35 cellular contexts compared by ENCODE assay signal in the genomic region with DNA sequence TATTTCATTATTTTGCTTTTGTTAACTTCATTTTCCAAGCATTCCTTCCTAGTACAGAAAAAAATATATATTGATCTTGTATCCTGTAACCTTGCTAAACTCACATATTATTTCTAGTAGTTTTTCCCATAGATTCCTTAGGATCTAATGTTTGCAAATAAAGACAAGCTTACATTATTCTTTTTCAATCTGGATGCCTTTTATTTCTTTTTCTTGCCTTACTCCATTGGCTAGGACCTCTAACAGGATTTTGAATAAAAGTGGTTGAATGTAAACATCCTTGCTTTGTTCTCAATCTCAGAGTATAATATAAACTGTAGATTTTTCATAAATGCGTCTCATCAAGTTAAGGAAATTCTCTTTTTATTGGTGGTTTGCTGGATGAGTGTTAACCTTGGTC.
"Had no signal": no experiment of that assay in that cellular context is flagged by ENCODE, and none has a peak within 500 bp of the region (broad histone marks: within the 10 kb centered on the region; RNA-seq: fewer than 3 reads in every experiment).

No MANE protein-coding gene starts in this region.

- H3K27ac ChIP-seq: adrenal gland, body of pancreas, esophagus muscularis mucosa, foreskin keratinocyte, gastrocnemius medialis, heart left ventricle, WERI-Rb-1 had no signal

- H3K27me3 ChIP-seq: adrenal gland, body of pancreas, esophagus muscularis mucosa, foreskin keratinocyte, gastrocnemius medialis, heart left ventricle had no signal

- H3K4me3 Mint-ChIP-seq: activated B cell treated with CpG ODN at 0.5 μM for 24 hours; activated CD8-positive, alpha-beta T cell treated with anti-CD3 and anti-CD28 coated beads for 36 hours; activated naive CD8-positive, alpha-beta T cell treated with anti-CD3 and anti-CD28 coated beads for 36 hours; activated naive CD8-positive, alpha-beta T cell treated with anti-CD3 and anti-CD28 coated beads, Interleukin-2, amount 50 U/mL, for 24 hours; effector memory CD8-positive, alpha-beta T cell; T-helper 17 cell; T-helper 2 cell treated with Interferon-gamma antibody and Interleukin-4, amounts not matched to agents 5 μg/mL and 100 μg/mL, for 36 hours had no signal

- DNase-seq: activated B cell treated with CpG ODN at 0.5 μM for 24 hours; activated CD4-positive, alpha-beta T cell treated with anti-CD3 and anti-CD28 coated beads for 48 hours; activated CD4-positive, alpha-beta T cell treated with anti-CD3 and anti-CD28 coated beads, Interleukin-2, amount 50 U/mL, for 1 hour; activated CD4-positive, alpha-beta T cell treated with anti-CD3 and anti-CD28 coated beads, Interleukin-2, amount 50 U/mL, for 48 hours; activated CD8-positive, alpha-beta memory T cell treated with anti-CD3 and anti-CD28 coated beads for 24 hours; activated CD8-positive, alpha-beta T cell treated with anti-CD3 and anti-CD28 coated beads for 36 hours; activated gamma-delta T cell; activated naive CD4-positive, alpha-beta T cell; activated naive CD4-positive, alpha-beta T cell treated with anti-CD3 and anti-CD28 coated beads, Interleukin-2, amount 50 U/mL, for 16 hours; activated naive CD8-positive, alpha-beta T cell treated with anti-CD3 and anti-CD28 coated beads for 36 hours; activated naive CD8-positive, alpha-beta T cell treated with anti-CD3 and anti-CD28 coated beads, Interleukin-2, amount 50 U/mL, for 24 hours; activated T-cell treated with anti-CD3 and anti-CD28 coated beads, Interleukin-2, amount 50 U/mL, for 48 hours; adrenal gland; amygdala; aorta; body of pancreas; caudate nucleus; cortex of kidney; dermis blood vessel endothelial cell; effector CD4-positive, alpha-beta T cell; effector memory CD8-positive, alpha-beta T cell; erythroblast; foreskin keratinocyte; gastrocnemius medialis; glutamatergic neuron; heart left ventricle; T-helper 1 cell; T-helper 17 cell; T1000; WERI-Rb-1 had no signal

- H3K4me3 ChIP-seq: adrenal gland, body of pancreas, esophagus muscularis mucosa, gastrocnemius medialis, heart left ventricle had no signal

- H3K9me3 ChIP-seq: gastrocnemius medialis had no signal

- H3K4me1 ChIP-seq: adrenal gland, body of pancreas, foreskin keratinocyte had no signal

- H3K27me3 Mint-ChIP-seq: activated B cell treated with CpG ODN at 0.5 μM for 24 hours; activated CD8-positive, alpha-beta T cell treated with anti-CD3 and anti-CD28 coated beads for 36 hours; activated naive CD8-positive, alpha-beta T cell treated with anti-CD3 and anti-CD28 coated beads for 36 hours; activated naive CD8-positive, alpha-beta T cell treated with anti-CD3 and anti-CD28 coated beads, Interleukin-2, amount 50 U/mL, for 24 hours; effector memory CD8-positive, alpha-beta T cell; T-helper 17 cell had no signal

- FAIRE-seq: colon, endometrium had no signal

- H3K27ac Mint-ChIP-seq: activated B cell treated with CpG ODN at 0.5 μM for 24 hours; activated CD8-positive, alpha-beta T cell treated with anti-CD3 and anti-CD28 coated beads for 36 hours; activated naive CD8-positive, alpha-beta T cell treated with anti-CD3 and anti-CD28 coated beads for 36 hours; activated naive CD8-positive, alpha-beta T cell treated with anti-CD3 and anti-CD28 coated beads, Interleukin-2, amount 50 U/mL, for 24 hours; effector memory CD8-positive, alpha-beta T cell; T-helper 17 cell; T-helper 2 cell treated with Interferon-gamma antibody and Interleukin-4, amounts not matched to agents 5 μg/mL and 100 μg/mL, for 36 hours had no signal

- ATAC-seq: activated CD4-positive, CD25-positive, alpha-beta regulatory T cell treated with anti-CD3 and anti-CD28 coated beads, Interleukin-2, amount 50 U/mL, for 24 hours; activated CD8-positive, alpha-beta T cell treated with anti-CD3 and anti-CD28 coated beads for 36 hours; activated naive CD8-positive, alpha-beta T cell treated with anti-CD3 and anti-CD28 coated beads, Interleukin-2, amount 50 U/mL, for 24 hours; body of pancreas; effector memory CD8-positive, alpha-beta T cell; foreskin keratinocyte; gastrocnemius medialis; heart left ventricle; T-helper 17 cell had no signal

- H3K36me3 ChIP-seq: adrenal gland, gastrocnemius medialis had no signal
